In genomic region chr2:49687873-49688272, GRCh38 we compare ENCODE assay signal across 9 cellular contexts.
DNase-seq lines count a peak whose midpoint lies in the region; ATAC-seq and TF ChIP-seq lines count a peak whose summit lies in the region.
"Had no signal": no experiment of that assay in that cellular context is flagged by ENCODE, and none has a peak within 500 bp of the region (broad histone marks: within the 10 kb centered on the region; RNA-seq: fewer than 3 reads in every experiment).

No MANE protein-coding gene starts in this region.

- no peaks in the 10 kb centered on the region for H3F3A ChIP-seq in SU-DHL-6 (ENCODE audit: insufficient read depth)

- H3K4me3 ChIP-seq in SU-DHL-6 (ENCODE audit: insufficient read depth, low read length, poor library complexity, severe bottlenecking), result no peak overlapping the region
- H3K4me3 ChIP-seq in lower leg skin (ENCODE audit: low read depth, poor library complexity, severe bottlenecking), result no peak overlapping the region
- H3K4me3 ChIP-seq: SJCRH30 had no signal

- ATAC-seq in HG03159 (IDR thresholded peaks at IDR 0.05; ENCODE audit: unreplicated experiment) (peak; percentile 59), GM21381 (IDR thresholded peaks at IDR 0.05; ENCODE audit: unreplicated experiment) (no peak), HG03025 (IDR thresholded peaks at IDR 0.05; ENCODE audit: low FRiP score, unreplicated experiment) (no peak)

- no peaks in the 10 kb centered on the region for H4K20me1 ChIP-seq in SU-DHL-6 (ENCODE audit: low read depth, low read length)

- TF ChIP-seq CTCF in SU-DHL-6 (IDR thresholded peaks at IDR 0.05; ENCODE audit: insufficient read depth, low read length, poor library complexity, severe bottlenecking), result peak; percentile 20
- no peak for TF ChIP-seq CTCF in lower leg skin (IDR thresholded peaks at IDR 0.05)

- H2AFZ ChIP-seq in SU-DHL-6 (ENCODE audit: low read depth, low read length, severe bottlenecking), result no peak overlapping the region

- H3K79me2 ChIP-seq in SU-DHL-6 (ENCODE audit: insufficient read depth, low read length), result no peaks in the 10 kb centered on the region

- no peaks in the 10 kb centered on the region for H3K9me3 ChIP-seq in SU-DHL-6 (ENCODE audit: insufficient read depth, low read length)
- H3K9me3 ChIP-seq: SJCRH30 had no signal

- H3K9me2 ChIP-seq in SU-DHL-6 (replicated peaks; ENCODE audit: insufficient read depth, low read length), result no peaks in the 10 kb centered on the region

- no peak overlapping the region for H3K9ac ChIP-seq in SU-DHL-6 (ENCODE audit: low read length)

- H3K36me3 ChIP-seq in SU-DHL-6 (ENCODE audit: low read length), result no peaks in the 10 kb centered on the region
- H3K36me3 ChIP-seq: SJCRH30 had no signal

- H3K27ac ChIP-seq in SU-DHL-6 (ENCODE audit: low read depth, low read length), result no peak overlapping the region
- H3K27ac ChIP-seq: SJCRH30 had no signal

- H3K27me3 ChIP-seq in SU-DHL-6 (ENCODE audit: low read length), result no peaks in the 10 kb centered on the region
- H3K27me3 ChIP-seq: SJCRH30 had no signal

- WGBS in lower leg skin, 2 donors, result 77 to 82% methylated on average over 1 of the region's 1 CpG

- no peak for TF ChIP-seq POLR2A in lower leg skin (IDR thresholded peaks at IDR 0.05)

- intact Hi-C loops in lower leg skin (cut with DNase I; ENCODE audit: low total_unique reads), result no loop called here

- DNase-seq in DMS114 treated with DMSO at 0.1 percent for 48 hours (lab: John Stamatoyannopoulos, UW; ENCODE audit: unreplicated experiment) (peak; percentile 14), kidney tubule cell (ENCODE audit: low spot score) (peak; percentile 3), lower leg skin (ENCODE audit: low spot score in 2 of 2) (no peak), activated T-cell treated with anti-CD3 and anti-CD28 coated beads for 4 hours (no peak)

- H3K4me2 ChIP-seq in SU-DHL-6 (ENCODE audit: low read depth, low read length, poor library complexity, severe bottlenecking), result no peak overlapping the region

Comparison
In these comparisons a context has a peak if more than half of its experiments do, and no peak if none do; other contexts are left out.
1. DNase-seq: peak in DMS114 treated with DMSO at 0.1 percent for 48 hours (single experiment) and kidney tubule cell (single experiment); none in lower leg skin (0 of 2) and activated T-cell treated with anti-CD3 and anti-CD28 coated beads for 4 hours (single experiment).